Comparison of ENCODE assay signal across 26 cellular contexts in genomic region chr13:69681722-69682121, GRCh38.
"Had no signal": no experiment of that assay in that cellular context is flagged by ENCODE, and none has a peak within 500 bp of the region (broad histone marks: within the 10 kb centered on the region; RNA-seq: fewer than 3 reads in every experiment).

No MANE protein-coding gene starts in this region.

- DNase-seq: activated CD4-positive, alpha-beta memory T cell treated with anti-CD3 and anti-CD28 coated beads, Interleukin-2, amount 10 ng/mL, durations not matched to agents 7 days and 5 days; activated CD4-positive, alpha-beta T cell treated with anti-CD3 and anti-CD28 coated beads for 4 hours; activated CD4-positive, alpha-beta T cell treated with anti-CD3 and anti-CD28 coated beads, Interleukin-2, amount 10 ng/mL, durations not matched to agents 7 days and 5 days; activated CD4-positive, alpha-beta T cell treated with anti-CD3 and anti-CD28 coated beads, Interleukin-2, amount 50 U/mL, for 4 hours; activated CD4-positive, CD25-positive, alpha-beta regulatory T cell; activated CD4-positive, CD25-positive, alpha-beta regulatory T cell treated with anti-CD3 and anti-CD28 coated beads, Interleukin-2, amount 50 U/mL, for 72 hours; activated CD8-positive, alpha-beta memory T cell treated with anti-CD3 and anti-CD28 coated beads, Interleukin-2, amount 50 U/mL, for 48 hours; activated gamma-delta T cell; activated naive CD4-positive, alpha-beta T cell; activated naive CD4-positive, alpha-beta T cell treated with anti-CD3 and anti-CD28 coated beads, Interleukin-2, amount 10 ng/mL, durations not matched to agents 7 days and 5 days; activated naive CD8-positive, alpha-beta T cell treated with anti-CD3 and anti-CD28 coated beads, Interleukin-2, amount 10 ng/mL, durations not matched to agents 7 days and 5 days; activated T-cell treated with anti-CD3 and anti-CD28 coated beads for 4 hours; activated T-cell treated with anti-CD3 and anti-CD28 coated beads, Interleukin-2, amount 50 U/mL, for 24 hours; activated T-cell treated with anti-CD3 and anti-CD28 coated beads, Interleukin-2, amount 50 U/mL, for 72 hours; central memory CD4-positive, alpha-beta T cell; cerebellar nuclear complex; dorsolateral prefrontal cortex; effector memory CD4-positive, alpha-beta T cell; endodermal cell; foreskin fibroblast; head of caudate nucleus; hippocampal formation had no signal

- H3K4me3 ChIP-seq: ascending aorta, breast epithelium, cardiac muscle cell, coronary artery, dorsolateral prefrontal cortex had no signal

- H3K9me3 ChIP-seq: ascending aorta, breast epithelium had no signal

- H3K4me1 ChIP-seq: ascending aorta, breast epithelium had no signal

- H3K27me3 ChIP-seq: ascending aorta, breast epithelium, cardiac muscle cell, dorsolateral prefrontal cortex had no signal

- H3K27ac ChIP-seq: ascending aorta, breast epithelium, cardiac muscle cell, coronary artery, dorsolateral prefrontal cortex had no signal

- H3K36me3 ChIP-seq: ascending aorta, breast epithelium, cardiac muscle cell had no signal
